17 cellular contexts compared by ENCODE assay signal in genomic region chr7:18936265-18936664, GRCh38.
DNase-seq lines count a peak whose midpoint lies in the region; ATAC-seq, FAIRE-seq and TF ChIP-seq lines count a peak whose summit lies in the region.
"Had no signal": no experiment of that assay in that cellular context is flagged by ENCODE, and none has a peak within 500 bp of the region (broad histone marks: within the 10 kb centered on the region; RNA-seq: fewer than 3 reads in every experiment).

No MANE protein-coding gene starts in this region.

- H3K36me3 Mint-ChIP-seq in astrocyte (ENCODE audit: low read depth, unreplicated experiment), result no peaks in the 10 kb centered on the region
- peaks cover 2 to 4% of the 10 kb centered on the region in 2 donors for H3K36me3 Mint-ChIP-seq in stimulated activated naive B cell treated with anti-CD40 and anti-IgM and Interleukin-4, amounts not matched to agents 10 μg/mL and 1 μg/mL and 100 μg/mL, for 72 hours

- no peaks in the 10 kb centered on the region for H3K4me1 Mint-ChIP-seq in astrocyte (ENCODE audit: low read depth, unreplicated experiment)
- no peaks in the 10 kb centered on the region for H3K4me1 Mint-ChIP-seq in stimulated activated naive B cell treated with anti-CD40 and anti-IgM and Interleukin-4, amounts not matched to agents 10 μg/mL and 1 μg/mL and 100 μg/mL, for 72 hours
- H3K4me1 Mint-ChIP-seq: B cell; CD4-positive, CD25-positive, alpha-beta regulatory T cell had no signal

- no peaks in the 10 kb centered on the region for H3K27me3 ChIP-seq in astrocyte (ENCODE audit: insufficient read depth, low read length)

- no peaks in the 10 kb centered on the region for H3K9me3 Mint-ChIP-seq in astrocyte (ENCODE audit: unreplicated experiment)
- peaks cover 4 to 5% of the 10 kb centered on the region in 2 donors for H3K9me3 Mint-ChIP-seq in stimulated activated naive B cell treated with anti-CD40 and anti-IgM and Interleukin-4, amounts not matched to agents 10 μg/mL and 1 μg/mL and 100 μg/mL, for 72 hours

- CTCF ChIA-PET in AG04449 (lab: Yijun Ruan, JAX), result no interaction called here

- H3K4me3 Mint-ChIP-seq in astrocyte (ENCODE audit: unreplicated experiment), result no peak overlapping the region
- H3K4me3 Mint-ChIP-seq in stimulated activated naive B cell treated with anti-CD40 and anti-IgM and Interleukin-4, amounts not matched to agents 10 μg/mL and 1 μg/mL and 100 μg/mL, for 72 hours, result no peak overlapping the region
- H3K4me3 Mint-ChIP-seq: B cell; CD4-positive, CD25-positive, alpha-beta regulatory T cell had no signal

- H3K27ac ChIP-seq in astrocyte (ENCODE audit: low read depth, low read length), result no peak overlapping the region
- H3K27ac ChIP-seq: KMS-11 had no signal

- no peaks in the 10 kb centered on the region for H3K79me2 ChIP-seq in astrocyte (ENCODE audit: insufficient read depth, low read length)

- H3K9me3 ChIP-seq in astrocyte (ENCODE audit: insufficient read depth, low read depth, low read length), result no peaks in the 10 kb centered on the region
- H3K9me3 ChIP-seq: Caco-2 had no signal

- H3K4me3 ChIP-seq in AG04449 (ENCODE audit: low read depth, low read length), result no peak overlapping the region
- no peak overlapping the region for H3K4me3 ChIP-seq in astrocyte (ENCODE audit: insufficient read depth, low read depth, low read length)
- H3K4me3 ChIP-seq in fibroblast of pulmonary artery (replicated peaks; ENCODE audit: low read depth, low read length), result no peak overlapping the region
- H3K4me3 ChIP-seq: GM12878 had no signal

- no peak overlapping the region for H2AFZ ChIP-seq in astrocyte (ENCODE audit: low read depth, low read length)

- H3K36me3 ChIP-seq in astrocyte (ENCODE audit: insufficient read depth, low read length), result no peaks in the 10 kb centered on the region

- H3K4me2 ChIP-seq in astrocyte (ENCODE audit: low read length), result no peak overlapping the region
- H3K4me2 ChIP-seq: KMS-11 had no signal

- no peak overlapping the region for H3K9ac ChIP-seq in astrocyte (ENCODE audit: low read length)
- H3K9ac ChIP-seq: KMS-11 had no signal

- H4K20me1 ChIP-seq in astrocyte (ENCODE audit: insufficient read depth, low read length), result no peaks in the 10 kb centered on the region

- peak; percentile 5 for FAIRE-seq in astrocyte (lab: Jason Lieb, UNC)
- FAIRE-seq: GM12878 had no signal

- no peaks in the 10 kb centered on the region for H3K4me1 ChIP-seq in astrocyte (ENCODE audit: insufficient read depth, low read length)
- H3K4me1 ChIP-seq: Caco-2 had no signal

- H3K27ac Mint-ChIP-seq in astrocyte (ENCODE audit: unreplicated experiment), result no peak overlapping the region
- no peak overlapping the region for H3K27ac Mint-ChIP-seq in stimulated activated naive B cell treated with anti-CD40 and anti-IgM and Interleukin-4, amounts not matched to agents 10 μg/mL and 1 μg/mL and 100 μg/mL, for 72 hours
- H3K27ac Mint-ChIP-seq: B cell; CD4-positive, CD25-positive, alpha-beta regulatory T cell had no signal

- no peak for TF ChIP-seq CTCF in AG04449 (IDR thresholded peaks at IDR 0.05; ENCODE audit: insufficient read depth, low read length, missing control alignments)
- TF ChIP-seq CTCF in astrocyte (IDR thresholded peaks at IDR 0.05; ENCODE audit: insufficient read depth, low read depth, low read length), result no peak
- TF ChIP-seq CTCF in fibroblast of pulmonary artery (IDR thresholded peaks at IDR 0.05; ENCODE audit: low read length, missing control alignments), result no peak

- peak; percentile 44 for DNase-seq in AG04449 (ENCODE audit: low read depth, low spot score)
- peak; percentile 5 for DNase-seq in GM04504 (ENCODE audit: low read depth)
- no peak for DNase-seq in astrocyte (ENCODE audit: low read depth)
- peak; percentile 29 for DNase-seq in fibroblast of pulmonary artery (ENCODE audit: low read depth)
- DNase-seq in activated CD4-positive, alpha-beta T cell treated with anti-CD3 and anti-CD28 coated beads for 48 hours, result no peak
- no peak for DNase-seq in germinal center (ENCODE audit: low spot score)
- no peak for DNase-seq in DMS153 (lab: John Stamatoyannopoulos, UW)
- no peak for DNase-seq in stimulated activated naive B cell treated with anti-CD40 and anti-IgM and Interleukin-4, amounts not matched to agents 10 μg/mL and 1 μg/mL and 100 μg/mL, for 72 hours
- DNase-seq: Caco-2; CD4-positive, CD25-positive, alpha-beta regulatory T cell; NCI-H1092; NCI-H146; NCI-H510A treated with DMSO at 0.1 percent for 48 hours had no signal

- POLR2A ChIA-PET in AG04449 (lab: Yijun Ruan, JAX), result no interaction called here

- no peak for ATAC-seq in stimulated activated naive B cell treated with anti-CD40 and anti-IgM and Interleukin-4, amounts not matched to agents 10 μg/mL and 1 μg/mL and 100 μg/mL, for 72 hours (replicated peaks)
- ATAC-seq: GM12878, Panc1 had no signal

- no peaks in the 10 kb centered on the region for H3K27me3 Mint-ChIP-seq in astrocyte (ENCODE audit: low read depth, unreplicated experiment)
- H3K27me3 Mint-ChIP-seq in stimulated activated naive B cell treated with anti-CD40 and anti-IgM and Interleukin-4, amounts not matched to agents 10 μg/mL and 1 μg/mL and 100 μg/mL, for 72 hours, result no peaks in the 10 kb centered on the region
- H3K27me3 Mint-ChIP-seq: B cell; CD4-positive, CD25-positive, alpha-beta regulatory T cell had no signal

Comparison
In these comparisons a context has a peak if more than half of its experiments do, and no peak if none do; other contexts are left out.
1. DNase-seq: peak in AG04449 (single experiment), GM04504 (single experiment) and fibroblast of pulmonary artery (single experiment); none in astrocyte (single experiment), activated CD4-positive, alpha-beta T cell treated with anti-CD3 and anti-CD28 coated beads for 48 hours (single experiment), germinal center (single experiment), DMS153 (single experiment) and stimulated activated naive B cell treated with anti-CD40 and anti-IgM and Interleukin-4, amounts not matched to agents 10 μg/mL and 1 μg/mL and 100 μg/mL, for 72 hours (single experiment).